12 cellular contexts compared by ENCODE assay signal in the genomic region with DNA sequence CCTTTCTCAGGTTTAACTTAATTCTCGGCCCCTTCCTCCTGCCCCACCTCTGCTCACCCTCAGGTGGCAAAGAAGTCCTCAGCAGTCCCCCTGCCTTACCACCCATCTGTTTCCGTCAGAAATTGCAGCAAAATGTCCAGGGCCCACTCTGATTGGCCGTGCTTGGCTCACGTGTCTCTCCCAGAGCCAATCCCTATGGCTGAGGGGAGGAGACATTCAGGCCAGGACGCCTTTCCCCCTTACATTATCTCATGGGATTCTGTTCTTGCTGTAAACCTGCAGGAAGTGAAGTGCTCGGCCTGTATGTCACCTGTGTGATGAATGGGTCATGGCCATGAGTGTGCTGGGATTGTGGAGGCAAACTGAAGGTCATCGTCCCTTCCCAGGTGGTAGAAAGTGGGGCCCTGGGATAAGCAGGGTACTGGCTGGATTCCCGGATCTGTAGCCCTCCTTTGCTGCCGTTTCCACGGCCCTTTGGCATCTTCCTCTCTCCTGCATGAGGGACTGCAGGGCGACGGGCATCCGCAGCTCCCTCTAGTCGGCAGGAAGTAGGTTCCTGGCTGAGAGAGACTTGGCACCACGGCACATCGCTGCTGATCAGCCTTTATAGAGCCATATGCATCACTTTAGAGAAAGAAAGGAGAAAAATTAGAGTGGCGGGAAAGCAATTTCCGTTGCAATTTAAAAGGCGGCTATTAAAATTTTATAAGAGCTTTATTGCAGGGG.
A peak's percentile ranks its signal among the peaks of the same experiment; 100 is the strongest.
DNase-seq lines count a peak whose midpoint lies in the region; ATAC-seq and TF ChIP-seq lines count a peak whose summit lies in the region.
"Had no signal": no experiment of that assay in that cellular context is flagged by ENCODE, and none has a peak within 500 bp of the region (broad histone marks: within the 10 kb centered on the region; RNA-seq: fewer than 3 reads in every experiment).

No MANE protein-coding gene starts in this region.

- H3K9me3 ChIP-seq in T-helper 17 cell (ENCODE audit: control insufficient read depth, low read length, poor library complexity, severe bottlenecking) (no peaks in the 10 kb centered on the region), BE2C (no peaks in the 10 kb centered on the region)

- TF ChIP-seq CTCF in BE2C (IDR thresholded peaks at IDR 0.05; ENCODE audit: low read depth, low read length): no peak

- no peak overlapping the region for H3K4me3 Mint-ChIP-seq in T-helper 17 cell
- no peak overlapping the region for H3K4me3 Mint-ChIP-seq in stimulated activated memory B cell treated with anti-CD40 and anti-IgM and Interleukin-4, amounts not matched to agents 10 μg/mL and 1 μg/mL and 100 μg/mL, for 72 hours
- H3K4me3 Mint-ChIP-seq: activated T-cell treated with anti-CD3 and anti-CD28 coated beads, Interleukin-2, amount 50 U/mL, for 24 hours had no signal

- peak overlapping the region; percentile 9 for H3K27ac Mint-ChIP-seq in T-helper 17 cell
- H3K27ac Mint-ChIP-seq in stimulated activated memory B cell treated with anti-CD40 and anti-IgM and Interleukin-4, amounts not matched to agents 10 μg/mL and 1 μg/mL and 100 μg/mL, for 72 hours: peak overlapping the region; percentile 76
- H3K27ac Mint-ChIP-seq: activated T-cell treated with anti-CD3 and anti-CD28 coated beads, Interleukin-2, amount 50 U/mL, for 24 hours had no signal

- H3K27me3 ChIP-seq in BE2C: no peaks in the 10 kb centered on the region

- H3K9me3 Mint-ChIP-seq in stimulated activated memory B cell treated with anti-CD40 and anti-IgM and Interleukin-4, amounts not matched to agents 10 μg/mL and 1 μg/mL and 100 μg/mL, for 72 hours: no peaks in the 10 kb centered on the region
- H3K9me3 Mint-ChIP-seq: activated T-cell treated with anti-CD3 and anti-CD28 coated beads, Interleukin-2, amount 50 U/mL, for 24 hours had no signal

- no peak overlapping the region for H3K4me3 ChIP-seq in BE2C (ENCODE audit: low read depth, low read length)

- DNase-seq in HT-29 (ENCODE audit: low spot score): peak; percentile 11
- no peak for DNase-seq in T-helper 17 cell
- DNase-seq in iPS-NIHi11 (ENCODE audit: low spot score): peak; percentile 52
- DNase-seq in BE2C: no peak
- no peak for DNase-seq in activated CD8-positive, alpha-beta memory T cell treated with anti-CD3 and anti-CD28 coated beads, Interleukin-2, amount 50 U/mL, for 48 hours
- DNase-seq: activated T-cell treated with anti-CD3 and anti-CD28 coated beads, Interleukin-2, amount 50 U/mL, for 24 hours; DMS79 treated with DMSO at 0.1 percent for 48 hours; NCI-H1105; PC-3; stimulated activated CD4-positive, alpha-beta T cell treated with anti-CD3 and anti-CD28 coated beads, Interleukin-15, amount 100 ng/mL, for 24 hours had no signal

- no peaks in the 10 kb centered on the region; the same call in 1 of the 2 replicates for H3K4me1 ChIP-seq in BE2C

- no peaks in the 10 kb centered on the region for H3K27me3 Mint-ChIP-seq in T-helper 17 cell
- no peaks in the 10 kb centered on the region for H3K27me3 Mint-ChIP-seq in stimulated activated memory B cell treated with anti-CD40 and anti-IgM and Interleukin-4, amounts not matched to agents 10 μg/mL and 1 μg/mL and 100 μg/mL, for 72 hours
- H3K27me3 Mint-ChIP-seq: activated T-cell treated with anti-CD3 and anti-CD28 coated beads, Interleukin-2, amount 50 U/mL, for 24 hours had no signal

- peaks cover 6% of the 10 kb centered on the region for H3K36me3 ChIP-seq in BE2C

- no peaks in the 10 kb centered on the region for H3K36me3 Mint-ChIP-seq in T-helper 17 cell (ENCODE audit: low read depth)
- peaks cover 24% of the 10 kb centered on the region for H3K36me3 Mint-ChIP-seq in stimulated activated memory B cell treated with anti-CD40 and anti-IgM and Interleukin-4, amounts not matched to agents 10 μg/mL and 1 μg/mL and 100 μg/mL, for 72 hours

- ATAC-seq in T-helper 17 cell (no peak), GM21381 (IDR thresholded peaks at IDR 0.05; ENCODE audit: unreplicated experiment) (no peak)
- no peak for ATAC-seq in stimulated activated memory B cell treated with anti-CD40 and anti-IgM and Interleukin-4, amounts not matched to agents 10 μg/mL and 1 μg/mL and 100 μg/mL, for 72 hours
- ATAC-seq: PC-3 had no signal

- peaks cover 8% of the 10 kb centered on the region for H3K4me1 Mint-ChIP-seq in T-helper 17 cell
- H3K4me1 Mint-ChIP-seq in stimulated activated memory B cell treated with anti-CD40 and anti-IgM and Interleukin-4, amounts not matched to agents 10 μg/mL and 1 μg/mL and 100 μg/mL, for 72 hours: peaks cover 84% of the 10 kb centered on the region

Comparison
In these comparisons a context has a peak if more than half of its experiments do, and no peak if none do; other contexts are left out.
1. DNase-seq: peak in HT-29 (single experiment) and iPS-NIHi11 (single experiment); none in T-helper 17 cell (0 of 3), BE2C (single experiment) and activated CD8-positive, alpha-beta memory T cell treated with anti-CD3 and anti-CD28 coated beads, Interleukin-2, amount 50 U/mL, for 48 hours (single experiment).